8 cellular contexts compared by ENCODE assay signal in the genomic region with DNA sequence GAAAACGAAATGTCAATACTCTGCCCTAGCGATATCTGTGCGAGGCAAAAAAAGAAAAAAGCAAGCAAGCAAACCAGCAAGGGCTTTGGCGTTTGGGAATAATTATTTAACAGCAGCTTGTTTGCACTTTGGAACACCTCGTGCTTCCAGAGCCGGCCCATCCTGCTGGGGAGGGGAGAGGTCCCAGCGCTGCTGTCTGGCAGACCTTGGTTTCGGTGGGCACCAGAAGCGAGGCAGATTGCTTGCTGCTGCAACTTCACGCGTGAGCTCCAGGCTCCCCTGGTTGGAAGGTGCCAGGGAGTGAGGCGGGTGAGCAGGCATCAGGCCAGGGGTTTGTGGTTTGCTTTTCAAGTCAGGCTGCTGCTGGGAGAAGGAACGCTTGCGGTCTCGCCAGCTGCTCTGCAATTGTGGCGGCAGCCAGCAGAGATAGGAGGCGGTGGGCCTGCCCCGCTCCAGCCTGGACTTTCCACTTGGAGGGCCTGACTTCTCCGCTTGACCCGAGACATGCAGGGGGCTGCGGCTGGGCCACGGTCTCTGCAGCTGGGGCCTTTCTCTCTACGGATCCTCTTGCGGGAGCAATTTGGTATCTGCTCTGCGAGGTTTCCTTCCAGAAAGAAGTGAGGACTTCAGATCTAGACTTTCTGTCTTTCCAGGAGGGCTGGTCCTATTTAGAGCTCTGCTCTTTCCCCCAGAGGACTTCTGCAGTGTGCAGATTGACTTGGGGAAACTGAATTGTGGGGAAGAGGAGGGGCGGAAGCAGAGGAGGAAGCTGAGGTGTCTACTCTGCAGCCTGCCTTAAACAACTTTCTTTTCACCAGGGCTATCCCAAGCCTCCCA.
DNase-seq lines count a peak whose midpoint lies in the region; ATAC-seq and TF ChIP-seq lines count a peak whose summit lies in the region.

No MANE protein-coding gene starts in this region.

- H3K9me2 ChIP-seq in GM23248 (ENCODE audit: insufficient read depth) = no peaks in the 10 kb centered on the region

- no peak overlapping the region for H3K27ac Mint-ChIP-seq in activated T-cell treated with anti-CD3 and anti-CD28 coated beads, Interleukin-2, amount 50 U/mL, for 72 hours

- no peaks in the 10 kb centered on the region for H3K36me3 Mint-ChIP-seq in activated T-cell treated with anti-CD3 and anti-CD28 coated beads, Interleukin-2, amount 50 U/mL, for 72 hours (ENCODE audit: insufficient read depth in 2 of 2)

- 5 to 8% methylated on average over 26 of the region's 26 CpGs for WGBS in GM23248 (ENCODE audit: low coverage in 1 of 2, low lambda C conversion rate in 2 of 2, missing lambda C conversion rate in 2 of 2), 2 experiments
- 5 to 7% methylated on average over 26 of the region's 26 CpGs for WGBS in aorta, 2 donors

- peaks cover 9% of the 10 kb centered on the region for H3K27me3 Mint-ChIP-seq in activated T-cell treated with anti-CD3 and anti-CD28 coated beads, Interleukin-2, amount 50 U/mL, for 72 hours (ENCODE audit: low read depth)

- in situ Hi-C loops in GM23248 (cut with MboI) = no loop called here

- H3K4me2 ChIP-seq in GM23248 (ENCODE audit: unreplicated experiment) = peak overlapping the region; percentile 84

- H3K9me3 ChIP-seq in GM23248 (ENCODE audit: low read depth) = no peaks in the 10 kb centered on the region
- H3K9me3 ChIP-seq in aorta (ENCODE audit: control insufficient read depth, low read length) = no peaks in the 10 kb centered on the region

- no peaks in the 10 kb centered on the region for H3K27me3 ChIP-seq in GM23248 (replicated peaks; ENCODE audit: insufficient read depth)
- H3K27me3 ChIP-seq in aorta (ENCODE audit: control insufficient read depth in 1 of 2, insufficient read depth in 2 of 2, low read length in 1 of 2) = no peaks in the 10 kb centered on the region

- H3K4me3 Mint-ChIP-seq in activated T-cell treated with anti-CD3 and anti-CD28 coated beads, Interleukin-2, amount 50 U/mL, for 72 hours = peak overlapping the region; percentile 60 to 76

- TF ChIP-seq CTCF in fibroblast of mammary gland (conservative IDR thresholded peaks at IDR 0.05; ENCODE audit: control insufficient read depth, insufficient read depth, low read depth, low read length) = no peak

- no peaks in the 10 kb centered on the region for H4K20me1 ChIP-seq in GM23248 (ENCODE audit: insufficient read depth)

- H3K9ac ChIP-seq in GM23248 = peak overlapping the region; percentile 53

- H3K36me3 ChIP-seq in GM23248 (ENCODE audit: low read depth) (no peaks in the 10 kb centered on the region; the same call in 1 of the 2 replicates), aorta (ENCODE audit: control insufficient read depth in 1 of 2, insufficient read depth in 2 of 2, low read length in 1 of 2) (no peaks in the 10 kb centered on the region)

- H3K4me1 Mint-ChIP-seq in activated T-cell treated with anti-CD3 and anti-CD28 coated beads, Interleukin-2, amount 50 U/mL, for 72 hours (ENCODE audit: low read depth) = peaks cover 21% of the 10 kb centered on the region

- intact Hi-C loops in aorta (cut with DNase I) = no loop called here

- H3K4me1 ChIP-seq in GM23248 (ENCODE audit: insufficient read depth) (peaks cover 51% of the 10 kb centered on the region), aorta (ENCODE audit: control insufficient read depth in 1 of 2, insufficient read depth in 2 of 2, low read length in 2 of 2) (no peaks in the 10 kb centered on the region)

- no peaks in the 10 kb centered on the region for H3K79me2 ChIP-seq in GM23248 (ENCODE audit: insufficient read depth)

- peak overlapping the region; percentile 58 for H3K4me3 ChIP-seq in GM23248
- H3K4me3 ChIP-seq in fibroblast of mammary gland (ENCODE audit: control insufficient read depth, low read depth, low read length) = peak overlapping the region; percentile 23
- no peak overlapping the region for H3K4me3 ChIP-seq in aorta (ENCODE audit: low read length in 2 of 2)

- ATAC-seq in activated T-cell treated with anti-CD3 and anti-CD28 coated beads, Interleukin-2, amount 50 U/mL, for 72 hours (replicated peaks in 1 of 2) = peak; percentile 53 to 76
- peak; percentile 82 for ATAC-seq in aorta (ENCODE audit: low FRiP score)

- peak overlapping the region; percentile 19; the same call in 1 of the 2 replicates for H2AFZ ChIP-seq in GM23248

- peaks cover 64% of the 10 kb centered on the region for H3F3A ChIP-seq in GM23248 (ENCODE audit: insufficient read depth)

- peaks cover 0 to 3% of the 10 kb centered on the region in 2 donors for H3K9me3 Mint-ChIP-seq in activated T-cell treated with anti-CD3 and anti-CD28 coated beads, Interleukin-2, amount 50 U/mL, for 72 hours

- DNase-seq in AML-193 (lab: John Stamatoyannopoulos, UW) = peak; percentile 68 to 79
- DNase-seq in GM23248 = peak; percentile 94
- DNase-seq in NOMO-1 (lab: John Stamatoyannopoulos, UW; ENCODE audit: unreplicated experiment in 2 of 2) = peak; percentile 54 to 65
- DNase-seq in activated T-cell treated with anti-CD3 and anti-CD28 coated beads, Interleukin-2, amount 50 U/mL, for 72 hours = peak; percentile 8 to 36
- peak; percentile 92 for DNase-seq in fibroblast of mammary gland (ENCODE audit: low read depth)
- peak; percentile 80 for DNase-seq in non-pigmented ciliary epithelial cell (ENCODE audit: low read depth)
- peak; percentile 90 for DNase-seq in aorta
- no peak for DNase-seq in GM19240 (ENCODE audit: insufficient read length, low spot score)

- H3K27ac ChIP-seq in GM23248 (peak overlapping the region; percentile 64), aorta (ENCODE audit: low read depth in 1 of 2, low read length in 2 of 2) (peak overlapping the region in 1 of 2 donors; percentile 83)

Comparison
In these comparisons a context has a peak if more than half of its experiments do, and no peak if none do; other contexts are left out.
1. H3K4me3 ChIP-seq: peak in GM23248 (single experiment) and fibroblast of mammary gland (single experiment); none in aorta (0 of 2).